12 cellular contexts compared by ENCODE assay signal in the genomic region with DNA sequence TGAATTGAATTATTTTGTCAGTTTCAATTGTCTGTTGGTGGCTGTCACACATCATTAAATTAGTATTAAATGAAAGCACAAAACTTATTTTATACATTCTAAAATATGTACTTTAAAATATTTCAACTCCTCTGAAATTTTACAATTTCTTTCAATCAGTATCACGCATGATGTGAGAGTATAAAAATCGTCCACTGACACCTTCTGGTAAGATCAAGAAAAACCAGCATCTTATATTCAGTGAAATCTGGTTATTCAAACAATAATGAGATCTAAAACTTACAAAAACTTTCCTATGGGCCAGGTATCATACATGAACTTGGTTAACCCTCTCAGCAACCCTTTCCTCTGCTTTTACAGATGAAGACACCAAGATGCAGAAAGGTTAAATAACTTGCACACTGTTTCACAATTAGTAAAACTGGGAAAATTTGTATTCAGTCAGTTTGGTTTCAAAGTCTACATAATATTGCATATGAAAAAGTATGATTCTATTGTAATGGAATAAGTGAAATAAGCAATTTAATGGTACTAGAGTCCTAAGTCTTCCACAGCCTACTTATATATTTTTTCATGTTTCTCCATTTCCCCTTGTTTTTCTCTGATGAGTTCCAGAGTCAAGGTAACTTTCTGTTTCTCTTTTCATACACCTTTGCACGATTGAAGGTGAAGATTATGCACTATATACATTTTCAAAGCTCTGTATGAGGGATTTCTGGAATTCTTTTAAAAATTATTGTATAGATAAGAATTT. TPM values are rescaled to one million over a fixed set of nuclear protein-coding genes. Genes with fewer than 3 reads are reported as not detected.
DNase-seq lines count a peak whose midpoint lies in the region; ATAC-seq, FAIRE-seq and TF ChIP-seq lines count a peak whose summit lies in the region.
"Had no signal": no experiment of that assay in that cellular context is flagged by ENCODE, and none has a peak within 500 bp of the region (broad histone marks: within the 10 kb centered on the region; RNA-seq: fewer than 3 reads in every experiment).

No MANE protein-coding gene starts in this region.

- peaks cover 3% of the 10 kb centered on the region for H3K36me3 Mint-ChIP-seq in activated naive CD8-positive, alpha-beta T cell
- no peaks in the 10 kb centered on the region for H3K36me3 Mint-ChIP-seq in activated naive CD8-positive, alpha-beta T cell treated with anti-CD3 and anti-CD28 coated beads for 36 hours
- H3K36me3 Mint-ChIP-seq: CD14-positive monocyte had no signal

- no peak overlapping the region for H3K4me3 ChIP-seq in OCI-LY7 (ENCODE audit: low read depth, low read length, poor library complexity, severe bottlenecking)

- BruUV-seq in OCI-LY7 (replicated peaks; lab: Mats Ljungman, UMichigan): no TSS peak

- FAIRE-seq in endometrium (lab: Jason Lieb, UNC): peak; percentile 48

- no peak overlapping the region for H2AFZ ChIP-seq in OCI-LY7 (ENCODE audit: low read length)

- H3K27ac ChIP-seq in OCI-LY7 (ENCODE audit: low read depth, low read length, poor library complexity, severe bottlenecking): no peak overlapping the region

- H4K20me1 ChIP-seq in OCI-LY7 (ENCODE audit: insufficient read depth, low read length): no peaks in the 10 kb centered on the region

- no peak overlapping the region for H3K27ac Mint-ChIP-seq in activated naive CD8-positive, alpha-beta T cell
- no peak overlapping the region for H3K27ac Mint-ChIP-seq in activated naive CD8-positive, alpha-beta T cell treated with anti-CD3 and anti-CD28 coated beads for 36 hours
- H3K27ac Mint-ChIP-seq: CD14-positive monocyte had no signal

- peak; percentile 75 for TF ChIP-seq CTCF in OCI-LY7 (conservative IDR thresholded peaks at IDR 0.05; ENCODE audit: low read length)

- H3K4me3 Mint-ChIP-seq in activated naive CD8-positive, alpha-beta T cell: peak overlapping the region; percentile 2
- no peak overlapping the region for H3K4me3 Mint-ChIP-seq in activated naive CD8-positive, alpha-beta T cell treated with anti-CD3 and anti-CD28 coated beads for 36 hours
- H3K4me3 Mint-ChIP-seq: CD14-positive monocyte had no signal

- H3K4me2 ChIP-seq in OCI-LY7 (ENCODE audit: low read length): no peak overlapping the region

- H3K79me2 ChIP-seq in OCI-LY7 (ENCODE audit: insufficient read depth, low read depth, low read length): no peaks in the 10 kb centered on the region

- H3K4me1 Mint-ChIP-seq in activated naive CD8-positive, alpha-beta T cell (ENCODE audit: low read depth): peaks cover 11% of the 10 kb centered on the region
- H3K4me1 Mint-ChIP-seq in activated naive CD8-positive, alpha-beta T cell treated with anti-CD3 and anti-CD28 coated beads for 36 hours: peaks cover 11% of the 10 kb centered on the region
- H3K4me1 Mint-ChIP-seq: CD14-positive monocyte had no signal

- H3K9me3 ChIP-seq in OCI-LY7 (ENCODE audit: low read length): no peaks in the 10 kb centered on the region

- H3K9me2 ChIP-seq in OCI-LY7 (ENCODE audit: insufficient read depth, low read length): no peaks in the 10 kb centered on the region

- no peaks in the 10 kb centered on the region for H3K27me3 Mint-ChIP-seq in activated naive CD8-positive, alpha-beta T cell
- H3K27me3 Mint-ChIP-seq in activated naive CD8-positive, alpha-beta T cell treated with anti-CD3 and anti-CD28 coated beads for 36 hours: no peaks in the 10 kb centered on the region

- ATAC-seq in HG03095 (IDR thresholded peaks at IDR 0.05; ENCODE audit: unreplicated experiment): no peak
- ATAC-seq: activated CD4-positive, CD25-positive, alpha-beta regulatory T cell treated with anti-CD3 and anti-CD28 coated beads, Interleukin-2, amount 50 U/mL, for 24 hours had no signal

- no peaks in the 10 kb centered on the region for H3K4me1 ChIP-seq in OCI-LY7 (ENCODE audit: insufficient read depth, low read length, poor library complexity, severe bottlenecking)

- intact Hi-C loops in OCI-LY7 (cut with micrococcal nuclease; ENCODE audit: unreplicated experiment): loop anchor here (1.0 to 10.0 kb wide), 2 partner anchors 193 to 365 kb away; no protein-coding TSS in a partner anchor

- CTCF ChIA-PET in OCI-LY7 (lab: Charles Lee; ENCODE audit: unreplicated experiment): no interaction called here

- POLR2A ChIA-PET in OCI-LY7 (lab: Charles Lee): no interaction called here

- H3K36me3 ChIP-seq in OCI-LY7 (ENCODE audit: insufficient read depth, low read length): no peaks in the 10 kb centered on the region

- no peaks in the 10 kb centered on the region for H3K9me3 Mint-ChIP-seq in activated naive CD8-positive, alpha-beta T cell (ENCODE audit: low read depth)
- H3K9me3 Mint-ChIP-seq in activated naive CD8-positive, alpha-beta T cell treated with anti-CD3 and anti-CD28 coated beads for 36 hours: no peaks in the 10 kb centered on the region
- H3K9me3 Mint-ChIP-seq: CD14-positive monocyte had no signal

- no peak for DNase-seq in activated naive CD8-positive, alpha-beta T cell treated with anti-CD3 and anti-CD28 coated beads for 36 hours
- DNase-seq in OCI-LY7 (ENCODE audit: low spot score) (peak; percentile 30), stromal cell of bone marrow (ENCODE audit: low read depth) (peak; percentile 7), mesenteric fat pad (ENCODE audit: low spot score) (no peak), HK-2 (ENCODE audit: unreplicated experiment) (no peak)
- DNase-seq: effector CD8-positive, alpha-beta T cell; NCI-H2171 treated with DMSO at 0.1 percent for 48 hours had no signal

RNA-seq across cellular contexts. Expression of a gene that starts 58.7 kb away (rescaled TPM):
- 1 to 10 TPM in 1 of 2 experiments, under 1 TPM in 1; 0.46 to 1.1 TPM for total RNA-seq in activated naive CD8-positive, alpha-beta T cell treated with anti-CD3 and anti-CD28 coated beads for 36 hours
- 2.2 and 5.2 TPM in 2 replicates for total RNA-seq in OCI-LY7 (2014; rRNA removed; shearing (Covaris generic))
- 1.5 and 1.9 TPM in 2 replicates for total RNA-seq in OCI-LY7 (2022)
- total RNA-seq in mesenteric fat pad: not detected

Comparison
In these comparisons a context has a peak if more than half of its experiments do, and no peak if none do; other contexts are left out.
1. DNase-seq: peak in OCI-LY7 (single experiment) and stromal cell of bone marrow (single experiment); none in activated naive CD8-positive, alpha-beta T cell treated with anti-CD3 and anti-CD28 coated beads for 36 hours (single experiment), mesenteric fat pad (single experiment) and HK-2 (single experiment).